In the genomic region with DNA sequence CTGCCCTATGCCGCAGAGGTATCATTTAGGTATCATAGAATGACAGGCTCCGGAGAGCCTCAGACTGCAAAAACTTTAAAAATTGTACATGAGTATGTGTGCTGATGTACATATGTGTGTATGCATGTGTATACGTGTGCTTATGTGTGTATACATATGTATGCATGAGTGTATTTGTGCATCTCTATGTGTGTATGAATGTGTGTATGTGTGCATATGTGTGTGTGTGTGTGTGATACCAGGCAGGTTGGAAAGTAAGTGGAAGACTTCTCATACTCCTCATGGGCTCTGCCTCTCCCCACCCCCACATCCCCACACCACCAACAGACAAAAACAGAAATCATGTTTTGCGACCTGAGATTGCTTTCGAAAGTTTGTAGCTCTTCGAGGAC, we compare ENCODE assay signal across 8 cellular contexts.
A peak's percentile ranks its signal among the peaks of the same experiment; 100 is the strongest.
DNase-seq lines count a peak whose midpoint lies in the region; ATAC-seq lines count a peak whose summit lies in the region.

No MANE protein-coding gene starts in this region.

- H3K9me3 ChIP-seq in iPS DF 6.9 (ENCODE audit: control insufficient read depth, insufficient read depth, low read length): no peaks in the 10 kb centered on the region

- H3K9me3 Mint-ChIP-seq in stimulated activated memory B cell treated with anti-CD40 and anti-IgM and Interleukin-4, amounts not matched to agents 10 μg/mL and 1 μg/mL and 100 μg/mL, for 72 hours: no peaks in the 10 kb centered on the region

- H3K27me3 Mint-ChIP-seq in stimulated activated memory B cell treated with anti-CD40 and anti-IgM and Interleukin-4, amounts not matched to agents 10 μg/mL and 1 μg/mL and 100 μg/mL, for 72 hours: no peaks in the 10 kb centered on the region

- no peak overlapping the region for H3K27ac ChIP-seq in iPS DF 6.9 (ENCODE audit: low read length)

- H3K27me3 ChIP-seq in iPS DF 6.9 (ENCODE audit: control insufficient read depth, insufficient read depth, low read length): peaks cover 8% of the 10 kb centered on the region; the same call in 1 of the 2 replicates

- H3K4me1 ChIP-seq in iPS DF 6.9 (ENCODE audit: control insufficient read depth, insufficient read depth, low read length): no peaks in the 10 kb centered on the region

- WGBS in iPS DF 6.9 (ENCODE audit: insufficient coverage, insufficient read length): no CpG with 5 or more reads among the region's 6 CpGs

- peak; percentile 1 for ATAC-seq in HG03135 (IDR thresholded peaks at IDR 0.05; ENCODE audit: unreplicated experiment)
- ATAC-seq in stimulated activated memory B cell treated with anti-CD40 and anti-IgM and Interleukin-4, amounts not matched to agents 10 μg/mL and 1 μg/mL and 100 μg/mL, for 72 hours: no peak

- no peaks in the 10 kb centered on the region for H3K36me3 ChIP-seq in iPS DF 6.9 (ENCODE audit: control insufficient read depth, insufficient read depth, low read length)

- H3K36me3 Mint-ChIP-seq in stimulated activated memory B cell treated with anti-CD40 and anti-IgM and Interleukin-4, amounts not matched to agents 10 μg/mL and 1 μg/mL and 100 μg/mL, for 72 hours: no peaks in the 10 kb centered on the region

- peak; percentile 16 for DNase-seq in activated CD4-positive, alpha-beta T cell treated with anti-CD3 and anti-CD28 coated beads for 48 hours
- DNase-seq in activated CD4-positive, alpha-beta T cell treated with anti-CD3 and anti-CD28 coated beads, Interleukin-2, amount 50 U/mL, for 4 hours: no peak
- DNase-seq in activated naive CD4-positive, alpha-beta T cell treated with anti-CD3 and anti-CD28 coated beads, Interleukin-2, amount 50 U/mL, for 16 hours: peak; percentile 19
- DNase-seq in iPS DF 6.9 (ENCODE audit: low read depth, low spot score) (no peak), iPS-NIHi11 (ENCODE audit: low spot score) (no peak), iPS-NIHi7 (ENCODE audit: extremely low spot score) (no peak)

- peak overlapping the region; percentile 86 for H3K4me3 Mint-ChIP-seq in stimulated activated memory B cell treated with anti-CD40 and anti-IgM and Interleukin-4, amounts not matched to agents 10 μg/mL and 1 μg/mL and 100 μg/mL, for 72 hours

- H3K4me3 ChIP-seq in iPS DF 6.9 (ENCODE audit: low read length): peak overlapping the region; percentile 97; the same call in 1 of the 2 replicates

- H3K4me1 Mint-ChIP-seq in stimulated activated memory B cell treated with anti-CD40 and anti-IgM and Interleukin-4, amounts not matched to agents 10 μg/mL and 1 μg/mL and 100 μg/mL, for 72 hours: peaks cover 17% of the 10 kb centered on the region

- H3K27ac Mint-ChIP-seq in stimulated activated memory B cell treated with anti-CD40 and anti-IgM and Interleukin-4, amounts not matched to agents 10 μg/mL and 1 μg/mL and 100 μg/mL, for 72 hours: peak overlapping the region; percentile 90

Comparison
In these comparisons a context has a peak if more than half of its experiments do, and no peak if none do; other contexts are left out.
1. DNase-seq: peak in activated CD4-positive, alpha-beta T cell treated with anti-CD3 and anti-CD28 coated beads for 48 hours (single experiment) and activated naive CD4-positive, alpha-beta T cell treated with anti-CD3 and anti-CD28 coated beads, Interleukin-2, amount 50 U/mL, for 16 hours (single experiment); none in activated CD4-positive, alpha-beta T cell treated with anti-CD3 and anti-CD28 coated beads, Interleukin-2, amount 50 U/mL, for 4 hours (0 of 2), iPS DF 6.9 (single experiment), iPS-NIHi11 (single experiment) and iPS-NIHi7 (single experiment).